9 cellular contexts compared by ENCODE assay signal in genomic region chr5:157828949-157829639, GRCh38. TPM values are rescaled to one million over a fixed set of nuclear protein-coding genes. Genes with fewer than 3 reads are reported as not detected.
DNase-seq lines count a peak whose midpoint lies in the region; ATAC-seq and TF ChIP-seq lines count a peak whose summit lies in the region.
"Had no signal": no experiment of that assay in that cellular context is flagged by ENCODE, and none has a peak within 500 bp of the region (broad histone marks: within the 10 kb centered on the region; RNA-seq: fewer than 3 reads in every experiment).

No MANE protein-coding gene starts in this region.

- H3K9ac ChIP-seq in H9 (ENCODE audit: extremely low read depth, insufficient read length, low read length): no peak overlapping the region

- no peaks in the 10 kb centered on the region for H3K9me3 ChIP-seq in H9 (ENCODE audit: control insufficient read depth, low read depth, low read length)
- no peaks in the 10 kb centered on the region for H3K9me3 ChIP-seq in WERI-Rb-1 (ENCODE audit: severe bottlenecking)
- no peaks in the 10 kb centered on the region for H3K9me3 ChIP-seq in right lobe of liver

- H3K36me3 ChIP-seq in WERI-Rb-1: no peaks in the 10 kb centered on the region; the same call in 1 of the 2 replicates
- H3K36me3 ChIP-seq in right lobe of liver: no peaks in the 10 kb centered on the region

- no peak overlapping the region for H2BK120ac ChIP-seq in H9 (ENCODE audit: low read depth, low read length, poor library complexity, severe bottlenecking)

- no peak overlapping the region for H2BK20ac ChIP-seq in H9 (ENCODE audit: low read depth, low read length, poor library complexity, severe bottlenecking)

- no peak overlapping the region for H3T11ph ChIP-seq in H9 (ENCODE audit: low read length)

- no peak overlapping the region for H4K8ac ChIP-seq in H9 (replicated peaks; ENCODE audit: insufficient read length, low read depth, low read length)

- H3K56ac ChIP-seq in H9 (ENCODE audit: insufficient read length, low read depth, low read length): no peak overlapping the region

- no peak for TF ChIP-seq POLR2A in right lobe of liver (IDR thresholded peaks at IDR 0.05)

- no peak overlapping the region for H2BK12ac ChIP-seq in H9 (ENCODE audit: insufficient read length, low read depth, low read length)

- H3K4me1 ChIP-seq in H9 (ENCODE audit: insufficient read depth, low read length) (no peaks in the 10 kb centered on the region; the same call in 1 of the 2 replicates), right lobe of liver (peaks cover 0 to 33% (median 13%) of the 10 kb centered on the region in 4 donors)

- no peak overlapping the region for H3K14ac ChIP-seq in H9 (ENCODE audit: insufficient read depth, low read length)

- no peak overlapping the region for H3K4me2 ChIP-seq in H9 (ENCODE audit: insufficient read depth, insufficient read length, low read length)

- no peak overlapping the region for H2AK5ac ChIP-seq in H9 (ENCODE audit: insufficient read length, low read length)

- H3K18ac ChIP-seq in H9 (ENCODE audit: insufficient read length, low read depth, low read length): no peak overlapping the region

- peaks cover 5% of the 10 kb centered on the region for H3K79me1 ChIP-seq in H9 (ENCODE audit: insufficient read depth, low read depth, low read length, poor library complexity, severe bottlenecking)

- intact Hi-C loops in CD14-positive monocyte (cut with micrococcal nuclease) (loop anchor here in 1 of 2 donors (5.0 kb wide), 1 partner anchor 1278 kb away; no protein-coding TSS in a partner anchor), right lobe of liver (cut with DNase I) (no loop called here)

- H3K79me2 ChIP-seq in H9 (ENCODE audit: insufficient read depth, low read length): no peaks in the 10 kb centered on the region; the same call in 1 of the 2 replicates

- peaks cover 0 to 2% (median 0%) of the 10 kb centered on the region in 3 donors for H3K27me3 Mint-ChIP-seq in CD14-positive monocyte (ENCODE audit: low read depth in 3 of 3)
- no peaks in the 10 kb centered on the region for H3K27me3 Mint-ChIP-seq in H9 (ENCODE audit: low read depth)

- no peaks in the 10 kb centered on the region for H3K23me2 ChIP-seq in H9 (ENCODE audit: insufficient read length, low read depth, low read length, poor library complexity, severe bottlenecking)

- no peak overlapping the region for H4K5ac ChIP-seq in H9 (ENCODE audit: insufficient read length, low read depth, low read length)

- WGBS in H9 (ENCODE audit: extremely low coverage, insufficient read length, low lambda C conversion rate): no CpG with 5 or more reads among the region's 4 CpGs
- WGBS in right lobe of liver (ENCODE audit: insufficient coverage, low coverage, low lambda C conversion rate, missing lambda C conversion rate): 89% methylated on average over 4 of the region's 4 CpGs

- no peak overlapping the region for H3K27ac ChIP-seq in H9 (ENCODE audit: insufficient read length, low read depth, low read length)
- no peak overlapping the region for H3K27ac ChIP-seq in WERI-Rb-1
- no peak overlapping the region for H3K27ac ChIP-seq in right lobe of liver

- H3K36me3 Mint-ChIP-seq in CD14-positive monocyte (peaks cover 3 to 19% of the 10 kb centered on the region in 2 donors), H9 (ENCODE audit: insufficient read depth in 1 of 3, low read depth in 3 of 3) (no peaks in the 10 kb centered on the region; a peak in 1 of 7 replicates)

- H4K20me1 ChIP-seq in H9 (ENCODE audit: control insufficient read depth, insufficient read depth, insufficient read length): no peaks in the 10 kb centered on the region

- H3K27ac Mint-ChIP-seq in CD14-positive monocyte (peak overlapping the region in 3 of 7 donors; percentile 26 to 75 (median 36)), H9 (no peak overlapping the region; a peak in 1 of 7 replicates)

- H3K4me3 ChIP-seq in WERI-Rb-1 (ENCODE audit: low read depth, low read length) (no peak overlapping the region), right lobe of liver (no peak overlapping the region)

- H4K91ac ChIP-seq in H9 (ENCODE audit: insufficient read length, low read depth, low read length): no peak overlapping the region

- no peak overlapping the region for H2AFZ ChIP-seq in H9 (ENCODE audit: low read length)

- DNase-seq in CD14-positive monocyte (ENCODE audit: low spot score) (no peak), H9 (peak; percentile 62), WERI-Rb-1 (no peak), right lobe of liver (no peak), NCI-H1694 (lab: John Stamatoyannopoulos, UW) (no peak)
- no peak for DNase-seq in activated CD4-positive, CD25-positive, alpha-beta regulatory T cell treated with anti-CD3 and anti-CD28 coated beads, Interleukin-2, amount 50 U/mL, for 72 hours
- DNase-seq: NCI-H1930 had no signal

- TF ChIP-seq CTCF in CD14-positive monocyte (IDR thresholded peaks at IDR 0.05) (peak; percentile 40), H9 (conservative IDR thresholded peaks at IDR 0.05) (peak; percentile 65), WERI-Rb-1 (IDR thresholded peaks at IDR 0.05; ENCODE audit: low read depth, low read length) (peak; percentile 57), right lobe of liver (IDR thresholded peaks at IDR 0.05) (peak; percentile 17 to 42 (median 24))

- H3K23ac ChIP-seq in H9 (ENCODE audit: insufficient read length, low read depth, low read length): no peak overlapping the region

- H3K9me3 Mint-ChIP-seq in CD14-positive monocyte (no peaks in the 10 kb centered on the region), H9 (no peaks in the 10 kb centered on the region)

- no peak overlapping the region for H3K4ac ChIP-seq in H9 (ENCODE audit: low read depth, low read length)

- H2BK15ac ChIP-seq in H9 (ENCODE audit: low read depth, low read length): no peak overlapping the region

- H3K27me3 ChIP-seq in H9 (ENCODE audit: insufficient read depth, low read length) (no peaks in the 10 kb centered on the region), WERI-Rb-1 (ENCODE audit: insufficient read depth, low read depth, severe bottlenecking) (no peaks in the 10 kb centered on the region), right lobe of liver (no peaks in the 10 kb centered on the region)

- no peak overlapping the region for H2BK5ac ChIP-seq in H9 (ENCODE audit: insufficient read length, low read length)

- peak; percentile 47 to 70 (median 62) for ATAC-seq in right lobe of liver
- no peak for ATAC-seq in HG02870 (IDR thresholded peaks at IDR 0.05; ENCODE audit: unreplicated experiment)
- no peak for ATAC-seq in HG02571 (IDR thresholded peaks at IDR 0.05; ENCODE audit: unreplicated experiment)

- H3K4me1 Mint-ChIP-seq in CD14-positive monocyte (peaks cover 40% of the 10 kb centered on the region), H9 (peaks cover 12 to 13% of the 10 kb centered on the region in 2 experiments)

- H3K4me3 Mint-ChIP-seq in CD14-positive monocyte: no peak overlapping the region
- no peak overlapping the region; a peak in 1 of 5 replicates for H3K4me3 Mint-ChIP-seq in H9

RNA-seq across cellular contexts. Expression of gene CLINT1, which starts 29.9 kb away (rescaled TPM):
- 10 to 100 TPM; 67.4 to 71.9 TPM for polyA plus RNA-seq in CD14-positive monocyte
- 74.0 and 79.1 TPM in 2 replicates for total RNA-seq in H9 (2021)
- total RNA-seq in right lobe of liver: 10 to 100 TPM; 49.2 to 62.2 (median 51.8) TPM

Comparison
In these comparisons a context has a peak if more than half of its experiments do, and no peak if none do; other contexts are left out.
1. ATAC-seq: peak in right lobe of liver (4 of 4); none in HG02870 (single experiment) and HG02571 (single experiment).
2. Peak in every context shown above with its lines, with median percentiles within 50 percentile points of each other: CTCF ChIP-seq.